Comparison of ENCODE assay signal across 10 cellular contexts in the genomic region with DNA sequence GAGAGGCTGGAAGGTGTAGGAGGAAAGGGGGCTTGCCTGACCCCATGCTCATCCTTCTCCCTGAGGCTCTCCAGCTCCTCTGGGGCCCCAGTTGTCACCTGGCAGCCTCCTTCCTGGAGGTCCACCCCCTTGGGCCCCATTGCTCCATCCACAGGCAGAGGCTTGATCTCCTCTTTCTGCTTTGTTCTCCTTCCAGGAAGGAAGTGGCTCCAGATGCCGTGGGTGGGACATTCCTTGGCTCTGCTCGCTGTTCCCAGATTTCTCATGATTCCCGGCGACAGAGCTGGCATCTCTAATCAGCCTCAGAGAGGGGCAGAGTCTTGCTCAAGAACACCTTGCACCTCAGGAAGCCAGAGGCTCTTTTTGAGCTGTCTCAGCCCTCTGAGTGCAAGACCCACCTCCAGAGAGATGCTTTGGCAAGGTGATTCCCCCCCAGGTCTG. TPM values are rescaled to one million over a fixed set of nuclear protein-coding genes. Genes with fewer than 3 reads are reported as not detected.
A peak's percentile ranks its signal among the peaks of the same experiment; 100 is the strongest.
DNase-seq lines count a peak whose midpoint lies in the region; ATAC-seq and TF ChIP-seq lines count a peak whose summit lies in the region.
"Had no signal": no experiment of that assay in that cellular context is flagged by ENCODE, and none has a peak within 500 bp of the region (broad histone marks: within the 10 kb centered on the region; RNA-seq: fewer than 3 reads in every experiment).

No MANE protein-coding gene starts in this region.

- TF ChIP-seq CTCF in RWPE2 (IDR thresholded peaks at IDR 0.05; ENCODE audit: poor library complexity, severe bottlenecking): no peak

- H3K4me1 Mint-ChIP-seq in CD4-positive, alpha-beta memory T cell: peaks cover 68 to 97% (median 84%) of the 10 kb centered on the region in 4 donors

- no peaks in the 10 kb centered on the region for H3K36me3 ChIP-seq in CD4-positive, alpha-beta memory T cell (ENCODE audit: insufficient read depth, low read length)
- no peaks in the 10 kb centered on the region for H3K36me3 ChIP-seq in RWPE2 (ENCODE audit: low read depth)
- H3K36me3 ChIP-seq in rectal smooth muscle tissue (ENCODE audit: control insufficient read depth, insufficient read depth, low read length): no peaks in the 10 kb centered on the region
- H3K36me3 ChIP-seq in effector memory CD4-positive, alpha-beta T cell (ENCODE audit: control insufficient read depth, insufficient read depth, low read length): no peaks in the 10 kb centered on the region

- ATAC-seq in RWPE2 (ENCODE audit: low read depth): no peak

- POLR2A ChIA-PET in CD4-positive, alpha-beta memory T cell (lab: Charles Lee; ENCODE audit: partially characterized antibody): interaction anchor here (1.0 to 24.9 kb wide), 5 partner anchors 16 to 134 kb away, joined by 3 to 1088 read pairs (median 5); partner anchors contain the start of genes CCR7 and TOP2A

- CTCF ChIA-PET in CD4-positive, alpha-beta memory T cell (lab: Charles Lee; ENCODE audit: partially characterized antibody): interaction anchor here (8.7 to 19.9 kb wide), 3 partner anchors 20 to 93 kb away, joined by 117 to 512 read pairs (median 192); partner anchors contain the start of genes CCR7 and IGFBP4

- peak overlapping the region in 6 of 7 donors; percentile 53 to 100 (median 86) for H3K27ac Mint-ChIP-seq in CD4-positive, alpha-beta memory T cell

- H3K9ac ChIP-seq in rectal smooth muscle tissue (ENCODE audit: low read length): no peak overlapping the region

- H3K27ac ChIP-seq in CD4-positive, alpha-beta memory T cell (ENCODE audit: low read depth, low read length): no peak overlapping the region
- H3K27ac ChIP-seq in RWPE2 (ENCODE audit: poor library complexity, severe bottlenecking): peak overlapping the region; percentile 82
- peak overlapping the region; percentile 2 for H3K27ac ChIP-seq in rectal smooth muscle tissue (ENCODE audit: low read depth, low read length)
- H3K27ac ChIP-seq in effector memory CD4-positive, alpha-beta T cell (ENCODE audit: insufficient read depth, low read length, poor library complexity, severe bottlenecking): no peak overlapping the region

- H3K4me3 Mint-ChIP-seq in CD4-positive, alpha-beta memory T cell: peak overlapping the region in 1 of 8 donors; percentile 6

- peaks cover 0 to 7% (median 3%) of the 10 kb centered on the region in 8 donors for H3K9me3 Mint-ChIP-seq in CD4-positive, alpha-beta memory T cell

- intact Hi-C loops in CD4-positive, alpha-beta memory T cell (cut with micrococcal nuclease): loop anchor here (10.0 kb wide), 1 partner anchor 332 kb away; no protein-coding TSS in a partner anchor

- H3K9me3 ChIP-seq in CD4-positive, alpha-beta memory T cell (ENCODE audit: control insufficient read depth in 1 of 2, low read length in 2 of 2): no peaks in the 10 kb centered on the region
- no peaks in the 10 kb centered on the region for H3K9me3 ChIP-seq in RWPE2 (ENCODE audit: severe bottlenecking)
- H3K9me3 ChIP-seq in effector memory CD4-positive, alpha-beta T cell (ENCODE audit: control insufficient read depth, low read length): no peaks in the 10 kb centered on the region

- peaks cover 0 to 10% of the 10 kb centered on the region in 2 donors for H3K36me3 Mint-ChIP-seq in CD4-positive, alpha-beta memory T cell

- no peak overlapping the region for H3K4me3 ChIP-seq in CD4-positive, alpha-beta memory T cell (ENCODE audit: low read length in 2 of 2)
- H3K4me3 ChIP-seq in RWPE2 (ENCODE audit: severe bottlenecking): no peak overlapping the region
- no peak overlapping the region for H3K4me3 ChIP-seq in rectal smooth muscle tissue (ENCODE audit: low read length)
- no peak overlapping the region for H3K4me3 ChIP-seq in effector memory CD4-positive, alpha-beta T cell (ENCODE audit: insufficient read depth, low read depth, low read length, poor library complexity, severe bottlenecking)

- H3K27me3 Mint-ChIP-seq in CD4-positive, alpha-beta memory T cell: peaks cover 0 to 6% of the 10 kb centered on the region in 2 donors

- DNase-seq in CD4-positive, alpha-beta memory T cell: no peak
- DNase-seq in RWPE2 (ENCODE audit: low spot score): no peak
- DNase-seq in fibroblast of gingiva (ENCODE audit: low read depth): peak; percentile 88
- no peak for DNase-seq in NCI-H187 treated with DMSO at 0.1 percent for 48 hours (lab: John Stamatoyannopoulos, UW)
- DNase-seq in effector memory CD4-positive, alpha-beta T cell: no peak
- DNase-seq in KG1 (lab: John Stamatoyannopoulos, UW): no peak
- DNase-seq in LoVo (ENCODE audit: low spot score): no peak
- DNase-seq: NCI-H1417 treated with DMSO at 0.1 percent for 48 hours, small intestine had no signal

- H3K4me1 ChIP-seq in CD4-positive, alpha-beta memory T cell (ENCODE audit: insufficient read depth, low read length): peaks cover 90% of the 10 kb centered on the region
- peaks cover 47% of the 10 kb centered on the region for H3K4me1 ChIP-seq in RWPE2 (ENCODE audit: insufficient read depth, poor library complexity, severe bottlenecking)
- H3K4me1 ChIP-seq in rectal smooth muscle tissue (ENCODE audit: control insufficient read depth, insufficient read depth, low read length): peaks cover 30% of the 10 kb centered on the region
- H3K4me1 ChIP-seq in effector memory CD4-positive, alpha-beta T cell (ENCODE audit: control insufficient read depth, insufficient read depth, low read length, poor library complexity, severe bottlenecking): peaks cover 55% of the 10 kb centered on the region

- no peaks in the 10 kb centered on the region for H3K27me3 ChIP-seq in CD4-positive, alpha-beta memory T cell (ENCODE audit: insufficient read depth, low read length)
- H3K27me3 ChIP-seq in RWPE2 (ENCODE audit: insufficient read depth, poor library complexity, severe bottlenecking): no peaks in the 10 kb centered on the region
- no peaks in the 10 kb centered on the region for H3K27me3 ChIP-seq in rectal smooth muscle tissue (ENCODE audit: control insufficient read depth, insufficient read depth, low read length)
- no peaks in the 10 kb centered on the region for H3K27me3 ChIP-seq in effector memory CD4-positive, alpha-beta T cell (replicated peaks; ENCODE audit: control insufficient read depth, insufficient read depth, low read length, poor library complexity, severe bottlenecking)

RNA-seq across cellular contexts. Expression of gene CCR7, which starts 28.5 kb away (rescaled TPM):
- 100 to 1,000 TPM; 268 to 269 TPM for total RNA-seq in CD4-positive, alpha-beta memory T cell
- 100 to 1,000 TPM; 436 to 502 TPM for polyA plus RNA-seq in CD4-positive, alpha-beta memory T cell

RNA-seq across cellular contexts. Expression of gene TNS4, which starts 35.3 kb away (rescaled TPM):
- total RNA-seq in CD4-positive, alpha-beta memory T cell: 1 to 10 TPM in 1 of 2 experiments, under 1 TPM in 1; 0.25 to 1.8 TPM
- under 1 TPM; 0.18 to 0.33 TPM for polyA plus RNA-seq in CD4-positive, alpha-beta memory T cell

Comparison
In these comparisons a context has a peak if more than half of its experiments do, and no peak if none do; other contexts are left out.
1. H3K27ac ChIP-seq: peak in RWPE2 (single experiment) and rectal smooth muscle tissue (single experiment); none in CD4-positive, alpha-beta memory T cell (single experiment) and effector memory CD4-positive, alpha-beta T cell (single experiment).